Comparison of ENCODE assay signal across 13 cellular contexts in genomic region chr2:26161926-26162325, GRCh38. TPM values are rescaled to one million over a fixed set of nuclear protein-coding genes. Genes with fewer than 3 reads are reported as not detected.
DNase-seq lines count a peak whose midpoint lies in the region; ATAC-seq and TF ChIP-seq lines count a peak whose summit lies in the region.
"Had no signal": no experiment of that assay in that cellular context is flagged by ENCODE, and none has a peak within 500 bp of the region (broad histone marks: within the 10 kb centered on the region; RNA-seq: fewer than 3 reads in every experiment).

No MANE protein-coding gene starts in this region.

- H3K4me1 ChIP-seq in sigmoid colon: no peaks in the 10 kb centered on the region

- no peak for TF ChIP-seq CTCF in sigmoid colon (IDR thresholded peaks at IDR 0.05)

- no peak for TF ChIP-seq POLR2A in sigmoid colon (IDR thresholded peaks at IDR 0.05)

- no peak for ATAC-seq in GM18858 (IDR thresholded peaks at IDR 0.05; ENCODE audit: unreplicated experiment)
- no peak for ATAC-seq in GM21737 (IDR thresholded peaks at IDR 0.05; ENCODE audit: unreplicated experiment)

- TF ChIP-seq EP300 in sigmoid colon (IDR thresholded peaks at IDR 0.05): no peak

- 94 to 95% methylated on average over 7 of the region's 7 CpGs for WGBS in sigmoid colon, 2 donors

- DNase-seq in activated CD8-positive, alpha-beta memory T cell treated with anti-CD3 and anti-CD28 coated beads for 24 hours: peak; percentile 26
- no peak for DNase-seq in activated CD8-positive, alpha-beta memory T cell treated with anti-CD3 and anti-CD28 coated beads, Interleukin-2, amount 50 U/mL, for 48 hours
- DNase-seq in mesenteric fat pad (ENCODE audit: low spot score): peak; percentile 45
- peak; percentile 32 for DNase-seq in sigmoid colon
- no peak for DNase-seq in NCI-H82 treated with DMSO at 0.1 percent for 48 hours (lab: John Stamatoyannopoulos, UW; ENCODE audit: unreplicated experiment)
- DNase-seq: C1 segment of cervical spinal cord; Calu3; CD4-positive, alpha-beta T cell; DMS 273 treated with DMSO at 0.1 percent for 48 hours; GOT3; H9 had no signal

- no peak overlapping the region for H3K4me3 ChIP-seq in sigmoid colon

- intact Hi-C loops in sigmoid colon (cut with DNase I): no loop called here

- H3K9me3 ChIP-seq in sigmoid colon: no peaks in the 10 kb centered on the region

- H3K27ac ChIP-seq in sigmoid colon: no peak overlapping the region

- H3K36me3 ChIP-seq in sigmoid colon: no peaks in the 10 kb centered on the region

- H3K27me3 ChIP-seq in sigmoid colon: no peaks in the 10 kb centered on the region

RNA-seq across cellular contexts. Expression of gene GAREM2, which starts 11.0 kb away (rescaled TPM):
- total RNA-seq in mesenteric fat pad (6.8 TPM), sigmoid colon (1 to 10 TPM; 1.1 to 4.4 (median 2.1) TPM)
- polyA plus RNA-seq in sigmoid colon: 10 to 100 TPM in 1 of 3 donors, 1 to 10 TPM in 2; 2.1 to 11.6 (median 2.4) TPM

Comparison
In these comparisons a context has a peak if more than half of its experiments do, and no peak if none do; other contexts are left out.
1. DNase-seq: peak in activated CD8-positive, alpha-beta memory T cell treated with anti-CD3 and anti-CD28 coated beads for 24 hours (single experiment), mesenteric fat pad (single experiment) and sigmoid colon (single experiment); none in activated CD8-positive, alpha-beta memory T cell treated with anti-CD3 and anti-CD28 coated beads, Interleukin-2, amount 50 U/mL, for 48 hours (single experiment) and NCI-H82 treated with DMSO at 0.1 percent for 48 hours (single experiment).